In the genomic region with DNA sequence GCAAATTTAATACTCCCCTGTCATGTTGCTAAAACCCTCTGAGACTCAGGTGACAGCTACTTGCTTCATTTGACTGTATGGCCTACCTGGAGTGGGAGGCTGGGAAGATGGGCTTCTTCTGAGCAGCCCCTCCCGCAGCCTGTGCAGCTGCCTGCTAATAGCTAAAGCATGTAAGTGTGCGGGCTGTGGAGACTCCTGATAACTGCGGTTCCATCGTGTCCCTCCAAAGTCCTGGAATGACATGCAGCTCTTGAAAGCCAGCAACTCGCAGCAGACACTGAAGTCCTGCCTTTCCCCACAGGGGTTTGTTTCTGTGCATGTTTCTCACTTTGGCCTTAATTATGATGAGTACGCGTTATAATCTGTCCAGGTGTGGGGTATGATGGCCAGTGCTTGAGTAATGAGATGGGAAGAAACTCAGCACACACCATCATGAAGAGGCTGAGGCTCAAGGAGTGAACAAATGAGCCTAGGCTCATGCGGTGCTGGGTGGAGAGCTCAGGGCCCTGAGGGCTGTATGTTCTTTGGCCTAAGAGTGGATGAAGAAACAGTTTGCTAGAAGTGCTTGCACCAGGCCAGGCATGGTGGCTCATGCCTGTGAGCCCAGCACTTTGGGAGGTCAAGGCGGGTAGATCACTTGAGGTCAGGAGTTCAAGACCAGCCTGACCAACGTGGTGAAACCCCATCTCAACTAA, we compare ENCODE assay signal across 19 cellular contexts.
DNase-seq lines count a peak whose midpoint lies in the region; ATAC-seq, FAIRE-seq and TF ChIP-seq lines count a peak whose summit lies in the region.
"Had no signal": no experiment of that assay in that cellular context is flagged by ENCODE, and none has a peak within 500 bp of the region (broad histone marks: within the 10 kb centered on the region; RNA-seq: fewer than 3 reads in every experiment).

No MANE protein-coding gene starts in this region.

- no peak overlapping the region for H3K4me3 ChIP-seq in CD4-positive, CD25-positive, alpha-beta regulatory T cell (ENCODE audit: low read depth, low read length)
- H3K4me3 ChIP-seq: GM23338 had no signal

- H3K9me3 Mint-ChIP-seq in CD4-positive, CD25-positive, alpha-beta regulatory T cell: no peaks in the 10 kb centered on the region
- H3K9me3 Mint-ChIP-seq in memory B cell: no peaks in the 10 kb centered on the region
- H3K9me3 Mint-ChIP-seq in activated T-helper 1 cell treated with anti-CD3 and anti-CD28 coated beads, Interleukin-12 subunit alpha, Interleukin-12 subunit beta, Interleukin-2, Interleukin-4 antibody, amounts not matched to agents 30 ng/mL and 10 ng/mL and 1 ng/mL, durations not matched to agents 14 hours and 24 hours and 36 hours: no peaks in the 10 kb centered on the region
- H3K9me3 Mint-ChIP-seq: CD8-positive, alpha-beta T cell; GM23338; H9 had no signal

- intact Hi-C loops in activated T-helper 1 cell treated with anti-CD3 and anti-CD28 coated beads, Interleukin-12 subunit alpha, Interleukin-12 subunit beta, Interleukin-2, Interleukin-4 antibody, amounts not matched to agents 30 ng/mL and 10 ng/mL and 1 ng/mL, durations not matched to agents 14 hours and 24 hours and 36 hours (cut with micrococcal nuclease): no loop called here

- no peaks in the 10 kb centered on the region for H3K9me3 ChIP-seq in CD4-positive, CD25-positive, alpha-beta regulatory T cell (ENCODE audit: control insufficient read depth in 2 of 2, low read length in 2 of 2)
- H3K9me3 ChIP-seq in T-helper 17 cell (ENCODE audit: control insufficient read depth, low read length, poor library complexity, severe bottlenecking): no peaks in the 10 kb centered on the region

- peaks cover 66% of the 10 kb centered on the region for H3K36me3 ChIP-seq in CD4-positive, CD25-positive, alpha-beta regulatory T cell (ENCODE audit: control insufficient read depth, insufficient read depth, low read length)

- no peaks in the 10 kb centered on the region for H3K27me3 ChIP-seq in CD4-positive, CD25-positive, alpha-beta regulatory T cell (ENCODE audit: control insufficient read depth, insufficient read depth, low read length)

- no peak for ATAC-seq in CD4-positive, CD25-positive, alpha-beta regulatory T cell (ENCODE audit: low read depth in 2 of 2)
- peak; percentile 37 for ATAC-seq in GM21786 (IDR thresholded peaks at IDR 0.05; ENCODE audit: unreplicated experiment)
- no peak for ATAC-seq in T-helper 17 cell
- no peak for ATAC-seq in memory B cell (ENCODE audit: low read depth)
- ATAC-seq: CD8-positive, alpha-beta T cell; GM23338 had no signal

- DNase-seq in CD4-positive, CD25-positive, alpha-beta regulatory T cell: no peak
- no peak for DNase-seq in T-helper 17 cell
- DNase-seq in memory B cell (ENCODE audit: low spot score in 2 of 2): no peak
- DNase-seq in EL: no peak
- DNase-seq in DMS79 (lab: John Stamatoyannopoulos, UW): no peak
- DNase-seq in H54 (ENCODE audit: insufficient read length, low spot score): no peak
- DNase-seq in activated T-helper 1 cell treated with anti-CD3 and anti-CD28 coated beads, Interleukin-12 subunit alpha, Interleukin-12 subunit beta, Interleukin-2, Interleukin-4 antibody, amounts not matched to agents 30 ng/mL and 10 ng/mL and 1 ng/mL, durations not matched to agents 14 hours and 24 hours and 36 hours (ENCODE audit: low spot score): no peak
- DNase-seq: ACHN; Calu3; CD8-positive, alpha-beta T cell; DND-41; H9 had no signal

- H3K27ac Mint-ChIP-seq in CD4-positive, CD25-positive, alpha-beta regulatory T cell: peak overlapping the region in 2 of 3 donors; percentile 62 to 75
- peak overlapping the region; percentile 61 for H3K27ac Mint-ChIP-seq in T-helper 17 cell
- H3K27ac Mint-ChIP-seq in memory B cell: peak overlapping the region; percentile 21
- H3K27ac Mint-ChIP-seq in activated T-helper 1 cell treated with anti-CD3 and anti-CD28 coated beads, Interleukin-12 subunit alpha, Interleukin-12 subunit beta, Interleukin-2, Interleukin-4 antibody, amounts not matched to agents 30 ng/mL and 10 ng/mL and 1 ng/mL, durations not matched to agents 14 hours and 24 hours and 36 hours: no peak overlapping the region
- H3K27ac Mint-ChIP-seq: CD8-positive, alpha-beta T cell; GM23338; H9 had no signal

- no peaks in the 10 kb centered on the region for H3K4me1 ChIP-seq in CD4-positive, CD25-positive, alpha-beta regulatory T cell (ENCODE audit: control insufficient read depth, insufficient read depth, low read length, poor library complexity, severe bottlenecking)

- H3K4me1 Mint-ChIP-seq in CD4-positive, CD25-positive, alpha-beta regulatory T cell: peaks cover 0 to 12% (median 3%) of the 10 kb centered on the region in 4 donors
- H3K4me1 Mint-ChIP-seq in T-helper 17 cell (peaks cover 4% of the 10 kb centered on the region), memory B cell (peaks cover 8% of the 10 kb centered on the region)
- peaks cover 15% of the 10 kb centered on the region for H3K4me1 Mint-ChIP-seq in activated T-helper 1 cell treated with anti-CD3 and anti-CD28 coated beads, Interleukin-12 subunit alpha, Interleukin-12 subunit beta, Interleukin-2, Interleukin-4 antibody, amounts not matched to agents 30 ng/mL and 10 ng/mL and 1 ng/mL, durations not matched to agents 14 hours and 24 hours and 36 hours (ENCODE audit: low read depth)

- H3K27ac ChIP-seq in CD4-positive, CD25-positive, alpha-beta regulatory T cell (ENCODE audit: insufficient read depth, low read length, poor library complexity, severe bottlenecking): no peak overlapping the region
- H3K27ac ChIP-seq: C4-2B, HL-60 had no signal

- no peak for TF ChIP-seq POLR2A in H54 (IDR thresholded peaks at IDR 0.05; ENCODE audit: low read depth, low read length)

- peaks cover 51% of the 10 kb centered on the region for H3K36me3 Mint-ChIP-seq in CD4-positive, CD25-positive, alpha-beta regulatory T cell
- H3K36me3 Mint-ChIP-seq in T-helper 17 cell (ENCODE audit: low read depth) (peaks cover 6% of the 10 kb centered on the region), memory B cell (peaks cover 35% of the 10 kb centered on the region)
- peaks cover 31% of the 10 kb centered on the region for H3K36me3 Mint-ChIP-seq in activated T-helper 1 cell treated with anti-CD3 and anti-CD28 coated beads, Interleukin-12 subunit alpha, Interleukin-12 subunit beta, Interleukin-2, Interleukin-4 antibody, amounts not matched to agents 30 ng/mL and 10 ng/mL and 1 ng/mL, durations not matched to agents 14 hours and 24 hours and 36 hours (ENCODE audit: low read depth)

- no peaks in the 10 kb centered on the region for H3K27me3 Mint-ChIP-seq in CD4-positive, CD25-positive, alpha-beta regulatory T cell
- no peaks in the 10 kb centered on the region for H3K27me3 Mint-ChIP-seq in T-helper 17 cell
- no peaks in the 10 kb centered on the region for H3K27me3 Mint-ChIP-seq in memory B cell
- H3K27me3 Mint-ChIP-seq in activated T-helper 1 cell treated with anti-CD3 and anti-CD28 coated beads, Interleukin-12 subunit alpha, Interleukin-12 subunit beta, Interleukin-2, Interleukin-4 antibody, amounts not matched to agents 30 ng/mL and 10 ng/mL and 1 ng/mL, durations not matched to agents 14 hours and 24 hours and 36 hours (ENCODE audit: insufficient read depth): no peaks in the 10 kb centered on the region

- no peak overlapping the region for H3K4me3 Mint-ChIP-seq in CD4-positive, CD25-positive, alpha-beta regulatory T cell
- no peak overlapping the region for H3K4me3 Mint-ChIP-seq in T-helper 17 cell
- H3K4me3 Mint-ChIP-seq in memory B cell: no peak overlapping the region
- H3K4me3 Mint-ChIP-seq in activated T-helper 1 cell treated with anti-CD3 and anti-CD28 coated beads, Interleukin-12 subunit alpha, Interleukin-12 subunit beta, Interleukin-2, Interleukin-4 antibody, amounts not matched to agents 30 ng/mL and 10 ng/mL and 1 ng/mL, durations not matched to agents 14 hours and 24 hours and 36 hours: no peak overlapping the region
- H3K4me3 Mint-ChIP-seq: CD8-positive, alpha-beta T cell; GM23338; H9 had no signal

- no peak for FAIRE-seq in H54 (lab: Jason Lieb, UNC)
- FAIRE-seq: A204.1, G401.6, GM19239 had no signal
